In the genomic region with DNA sequence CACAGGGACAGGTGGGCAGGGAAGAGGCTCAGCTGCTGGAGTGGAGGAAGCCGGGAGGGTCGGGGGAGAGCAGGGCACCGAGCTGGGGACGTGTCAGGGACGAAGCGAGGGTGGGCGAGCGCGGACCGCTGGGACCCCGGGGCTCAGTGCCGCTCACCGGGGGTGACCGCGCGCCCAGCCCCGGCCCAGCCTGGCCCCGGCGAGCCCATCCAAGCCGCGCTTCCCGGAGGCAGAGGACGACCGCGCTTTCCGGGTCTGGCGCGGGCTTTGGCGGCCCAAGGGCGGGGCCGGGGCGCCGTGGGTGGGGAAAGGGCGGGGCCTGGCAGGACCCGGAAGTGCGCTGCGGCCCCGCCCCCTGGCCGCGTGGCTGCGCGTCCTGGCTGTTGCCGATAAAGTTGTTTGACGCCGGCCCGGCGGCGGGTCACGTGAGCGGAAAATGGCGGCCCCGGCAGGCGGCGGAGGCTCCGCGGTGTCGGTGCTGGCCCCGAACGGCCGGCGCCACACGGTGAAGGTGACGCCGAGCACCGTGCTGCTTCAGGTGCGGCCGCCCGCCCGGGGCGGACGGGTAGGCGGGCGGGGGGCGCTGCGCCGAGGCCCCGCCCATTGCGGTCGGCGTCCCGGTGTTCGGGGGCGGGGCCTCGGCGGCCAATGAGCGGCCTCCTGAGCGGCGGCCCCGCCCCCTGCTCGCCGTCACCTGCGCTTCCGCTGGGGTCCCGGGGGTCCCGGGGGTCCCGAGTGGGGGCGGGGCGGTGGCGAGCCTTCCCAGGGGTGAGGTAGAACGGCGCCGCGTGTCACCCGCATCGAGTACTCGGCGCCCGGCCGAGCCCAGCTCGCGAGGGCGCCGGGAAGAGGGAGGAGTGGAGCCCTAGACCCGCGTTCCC, we compare ENCODE assay signal across 8 cellular contexts. TPM values are rescaled to one million over a fixed set of nuclear protein-coding genes. Genes with fewer than 3 reads are reported as not detected.
DNase-seq lines count a peak whose midpoint lies in the region; ATAC-seq lines count a peak whose summit lies in the region.

A gene with protein sequence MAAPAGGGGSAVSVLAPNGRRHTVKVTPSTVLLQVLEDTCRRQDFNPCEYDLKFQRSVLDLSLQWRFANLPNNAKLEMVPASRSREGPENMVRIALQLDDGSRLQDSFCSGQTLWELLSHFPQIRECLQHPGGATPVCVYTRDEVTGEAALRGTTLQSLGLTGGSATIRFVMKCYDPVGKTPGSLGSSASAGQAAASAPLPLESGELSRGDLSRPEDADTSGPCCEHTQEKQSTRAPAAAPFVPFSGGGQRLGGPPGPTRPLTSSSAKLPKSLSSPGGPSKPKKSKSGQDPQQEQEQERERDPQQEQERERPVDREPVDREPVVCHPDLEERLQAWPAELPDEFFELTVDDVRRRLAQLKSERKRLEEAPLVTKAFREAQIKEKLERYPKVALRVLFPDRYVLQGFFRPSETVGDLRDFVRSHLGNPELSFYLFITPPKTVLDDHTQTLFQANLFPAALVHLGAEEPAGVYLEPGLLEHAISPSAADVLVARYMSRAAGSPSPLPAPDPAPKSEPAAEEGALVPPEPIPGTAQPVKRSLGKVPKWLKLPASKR (plus strand): TSS at position 419 of the 881 bp plus-strand sequence. CDS start 18 bp downstream, at position 437.

- no peaks in the 10 kb centered on the region for H3K9me3 ChIP-seq in CD4-positive, alpha-beta memory T cell (ENCODE audit: control insufficient read depth in 1 of 2, low read length in 2 of 2)
- H3K9me3 ChIP-seq in endocrine pancreas (ENCODE audit: control insufficient read depth, low read length), result no peaks in the 10 kb centered on the region

- POLR2A ChIA-PET in CD4-positive, alpha-beta memory T cell (lab: Charles Lee; ENCODE audit: partially characterized antibody), result interaction anchor here (0.7 to 5.1 kb wide), 15 partner anchors 11 to 149 kb away, joined by 3 to 54 read pairs (median 4); a partner anchor contains a TSS

- DNase-seq in CD4-positive, alpha-beta memory T cell, result peak; percentile 86 to 95 (median 92)
- peak; percentile 73 for DNase-seq in NOMO-1 treated with DMSO at 0.1 percent for 48 hours (lab: John Stamatoyannopoulos, UW; ENCODE audit: unreplicated experiment)
- peak; percentile 83 to 88 (median 86) for DNase-seq in activated CD8-positive, alpha-beta memory T cell treated with anti-CD3 and anti-CD28 coated beads for 48 hours (ENCODE audit: low read depth in 2 of 3, low spot score in 2 of 3)
- peak; percentile 98 for DNase-seq in mesenteric fat pad (ENCODE audit: low spot score)
- peak; percentile 83 for DNase-seq in stimulated activated CD8-positive, alpha-beta memory T cell treated with anti-CD3 and anti-CD28 coated beads, Interleukin-12 subunit alpha, Interleukin-12 subunit beta, amount 100 ng/mL, for 4 hours (ENCODE audit: low read depth)

- peak within 1 kb of the TSS; percentile 62 for H3K9ac ChIP-seq in endocrine pancreas (ENCODE audit: control insufficient read depth, insufficient read depth, low read length)

- H3K4me3 ChIP-seq in CD4-positive, alpha-beta memory T cell (ENCODE audit: low read length in 2 of 2), result peak within 1 kb of the TSS; percentile 69 to 74
- H3K4me3 ChIP-seq in endocrine pancreas (ENCODE audit: control insufficient read depth, insufficient read depth, low read length), result no peak within 1 kb of the TSS

- CTCF ChIA-PET in CD4-positive, alpha-beta memory T cell (lab: Charles Lee; ENCODE audit: partially characterized antibody), result interaction anchor here (0.7 to 1.5 kb wide), 5 partner anchors 9 to 42 kb away, joined by 3 to 5 read pairs (median 4); no protein-coding TSS in a partner anchor

- peak; percentile 85 for ATAC-seq in GM19452 (IDR thresholded peaks at IDR 0.05; ENCODE audit: unreplicated experiment)
- peak; percentile 80 for ATAC-seq in HG03571 (IDR thresholded peaks at IDR 0.05; ENCODE audit: unreplicated experiment)

- peak within 1 kb of the TSS; percentile 94 to 99 (median 98) for H3K27ac Mint-ChIP-seq in CD4-positive, alpha-beta memory T cell

- intact Hi-C loops in CD4-positive, alpha-beta memory T cell (cut with micrococcal nuclease), result loop anchor here (1.0 kb wide), 2 partner anchors 9 to 46 kb away; a partner anchor contains a TSS

- H3K27ac ChIP-seq in CD4-positive, alpha-beta memory T cell (ENCODE audit: low read depth, low read length), result peak within 1 kb of the TSS; percentile 80

- peak within 1 kb of the TSS; percentile 90 to 98 (median 96) for H3K4me3 Mint-ChIP-seq in CD4-positive, alpha-beta memory T cell

- peaks cover 4 to 12% of the 10 kb centered on the region in 2 donors for H3K36me3 Mint-ChIP-seq in CD4-positive, alpha-beta memory T cell

- peaks cover 31% of the 10 kb centered on the region for H3K4me1 ChIP-seq in CD4-positive, alpha-beta memory T cell (ENCODE audit: insufficient read depth, low read length)
- H3K4me1 ChIP-seq in endocrine pancreas (ENCODE audit: control insufficient read depth, insufficient read depth, low read length), result no peaks in the 10 kb centered on the region

- H3K4me1 Mint-ChIP-seq in CD4-positive, alpha-beta memory T cell, result peaks cover 17 to 43% (median 28%) of the 10 kb centered on the region in 4 donors

- H3K9me3 Mint-ChIP-seq in CD4-positive, alpha-beta memory T cell, result peaks cover 0 to 2% (median 0%) of the 10 kb centered on the region in 8 donors

- no peaks in the 10 kb centered on the region for H3K27me3 ChIP-seq in CD4-positive, alpha-beta memory T cell (ENCODE audit: insufficient read depth, low read length)
- no peaks in the 10 kb centered on the region for H3K27me3 ChIP-seq in endocrine pancreas (ENCODE audit: control insufficient read depth, insufficient read depth, low read length)

- H3K36me3 ChIP-seq in CD4-positive, alpha-beta memory T cell (ENCODE audit: insufficient read depth, low read length), result no peaks in the 10 kb centered on the region
- H3K36me3 ChIP-seq in endocrine pancreas (ENCODE audit: control insufficient read depth, insufficient read depth, low read length), result no peaks in the 10 kb centered on the region

- H3K27me3 Mint-ChIP-seq in CD4-positive, alpha-beta memory T cell, result no peaks in the 10 kb centered on the region

RNA-seq across cellular contexts. Expression of the gene that starts here (rescaled TPM):
- total RNA-seq in CD4-positive, alpha-beta memory T cell, result 10 to 100 TPM; 40.4 to 40.6 TPM
- 10 to 100 TPM; 25.1 to 36.7 TPM for polyA plus RNA-seq in CD4-positive, alpha-beta memory T cell
- 31.5 TPM for total RNA-seq in mesenteric fat pad
